In genomic region chr11:36030707-36031365, GRCh38 we compare ENCODE assay signal across 14 cellular contexts.
DNase-seq lines count a peak whose midpoint lies in the region; ATAC-seq, FAIRE-seq and TF ChIP-seq lines count a peak whose summit lies in the region.
"Had no signal": no experiment of that assay in that cellular context is flagged by ENCODE, and none has a peak within 500 bp of the region (broad histone marks: within the 10 kb centered on the region; RNA-seq: fewer than 3 reads in every experiment).

No MANE protein-coding gene starts in this region.

- H3K4me3 Mint-ChIP-seq in nephron: peak overlapping the region in 1 of 3 experiments; percentile 37
- H3K4me3 Mint-ChIP-seq in CD14-positive monocyte: no peak overlapping the region
- H3K4me3 Mint-ChIP-seq: central memory CD8-positive, alpha-beta T cell had no signal

- H3K79me2 ChIP-seq in H1 (ENCODE audit: control insufficient read depth in 1 of 2, insufficient read depth in 2 of 2, low read length in 2 of 2): peaks cover 3 to 66% of the 10 kb centered on the region in 2 experiments

- peaks cover 3% of the 10 kb centered on the region for H3K79me1 ChIP-seq in H1 (ENCODE audit: low read depth, low read length)

- no peak overlapping the region for H3K18ac ChIP-seq in H1 (ENCODE audit: extremely low read depth, low read length)

- peaks cover 25% of the 10 kb centered on the region for H3K36me3 Mint-ChIP-seq in nephron (ENCODE audit: low read depth)
- H3K36me3 Mint-ChIP-seq in CD14-positive monocyte: peaks cover 0 to 2% of the 10 kb centered on the region in 2 donors

- intact Hi-C loops in CD14-positive monocyte (cut with micrococcal nuclease): no loop called here

- 86% methylated on average over 2 of the region's 2 CpGs; no CpG with 5 or more reads in 1 of the 2 experiments for WGBS in H1 (ENCODE audit: extremely low coverage in 1 of 2, insufficient coverage in 1 of 2, insufficient read length in 1 of 2, insufficient replicate concordance in 2 of 2, low coverage in 1 of 2, low lambda C conversion rate in 2 of 2, missing lambda C conversion rate in 1 of 2), 2 experiments

- no peak for TF ChIP-seq POLR2A in H1 (IDR thresholded peaks at IDR 0.05; ENCODE audit: control extremely low read depth in 1 of 2, low read depth in 2 of 2, low read length in 2 of 2)

- H3K36me3 ChIP-seq in BLaER1 (peaks cover 56% of the 10 kb centered on the region), H1 (ENCODE audit: control insufficient read depth in 2 of 4, insufficient read depth in 4 of 4, low read length in 3 of 4) (no peaks in the 10 kb centered on the region; a peak in 1 of 8 replicates)
- H3K36me3 ChIP-seq: esophagus muscularis mucosa, neutrophil had no signal

- H2BK12ac ChIP-seq in H1 (ENCODE audit: low read depth, low read length): 0 out of 2 replicates have a peak overlapping the region, but pooled peaks have one; percentile 40

- no peak overlapping the region for H4K5ac ChIP-seq in H1 (ENCODE audit: insufficient read length, low read depth, low read length)

- H3K4me2 ChIP-seq in BLaER1: peak overlapping the region; percentile 55
- no peak overlapping the region for H3K4me2 ChIP-seq in H1 (ENCODE audit: insufficient read depth in 1 of 2, low read depth in 2 of 2, low read length in 2 of 2)

- H3K4ac ChIP-seq in H1 (replicated peaks; ENCODE audit: insufficient read length, low read depth, low read length): no peak overlapping the region

- H3K9me3 ChIP-seq in BLaER1 (peaks cover 32% of the 10 kb centered on the region), H1 (ENCODE audit: insufficient read depth in 2 of 2, low read depth in 1 of 2, low read length in 1 of 2) (no peaks in the 10 kb centered on the region)
- H3K9me3 ChIP-seq: esophagus muscularis mucosa, neutrophil had no signal

- no peak overlapping the region for H3K4me3 ChIP-seq in BLaER1
- H3K4me3 ChIP-seq in H1 (ENCODE audit: extremely low read depth in 1 of 4, insufficient read depth in 2 of 4, low read depth in 3 of 4, low read length in 4 of 4): no peak overlapping the region
- H3K4me3 ChIP-seq: esophagus muscularis mucosa had no signal

- H2AFZ ChIP-seq in H1 (ENCODE audit: low read length): no peak overlapping the region

- no peak overlapping the region for H3K23ac ChIP-seq in H1 (ENCODE audit: insufficient read length)

- H3K9me3 Mint-ChIP-seq in nephron: no peaks in the 10 kb centered on the region
- peaks cover 0 to 5% (median 2%) of the 10 kb centered on the region in 7 donors for H3K9me3 Mint-ChIP-seq in CD14-positive monocyte
- H3K9me3 Mint-ChIP-seq: central memory CD8-positive, alpha-beta T cell had no signal

- TF ChIP-seq RAD21 in H1 (IDR thresholded peaks at IDR 0.05 in 1 of 2, conservative IDR thresholded peaks at IDR 0.05 in 1 of 2; ENCODE audit: low read depth in 2 of 2, low read length in 2 of 2): no peak

- H2BK15ac ChIP-seq in H1 (ENCODE audit: low read length): no peak overlapping the region

- no peak for TF ChIP-seq EP300 in H1 (IDR thresholded peaks at IDR 0.05; ENCODE audit: borderline replicate concordance in 1 of 2, low read depth in 2 of 2, low read length in 2 of 2)

- H4K20me1 ChIP-seq in BLaER1 (peaks cover 70% of the 10 kb centered on the region; the same call in 1 of the 2 replicates), H1 (replicated peaks in 1 of 2; ENCODE audit: control insufficient read depth in 1 of 2, insufficient read depth in 2 of 2, low read length in 2 of 2) (no peaks in the 10 kb centered on the region)

- CTCF ChIA-PET in H1 (lab: Charles Lee; ENCODE audit: partially characterized antibody): interaction anchor here (1.0 to 2.8 kb wide), 4 partner anchors 9 to 209 kb away, joined by 3 to 10 read pairs (median 4); no protein-coding TSS in a partner anchor

- H3K9ac ChIP-seq in BLaER1: no peak overlapping the region
- no peak overlapping the region for H3K9ac ChIP-seq in H1 (replicated peaks in 1 of 4; ENCODE audit: extremely low read depth in 1 of 4, low read depth in 3 of 4, low read length in 3 of 4)

- no peak overlapping the region for H2AK5ac ChIP-seq in H1 (ENCODE audit: low read depth, low read length)

- peaks cover 84% of the 10 kb centered on the region for H3K4me1 Mint-ChIP-seq in nephron
- H3K4me1 Mint-ChIP-seq in CD14-positive monocyte: peaks cover 8% of the 10 kb centered on the region
- H3K4me1 Mint-ChIP-seq: central memory CD8-positive, alpha-beta T cell had no signal

- H3K4me1 ChIP-seq in BLaER1 (peaks cover 27% of the 10 kb centered on the region), H1 (replicated peaks in 1 of 4; ENCODE audit: control insufficient read depth in 3 of 4, insufficient read depth in 4 of 4, low read length in 3 of 4) (peaks cover 5 to 10% (median 8%) of the 10 kb centered on the region in 4 experiments)

- DNase-seq in NCI-H1694 treated with DMSO at 0.1 percent for 48 hours (lab: John Stamatoyannopoulos, UW) (peak; percentile 75), H1 (ENCODE audit: low read depth in 1 of 2, low spot score in 2 of 2) (no peak), CD14-positive monocyte (ENCODE audit: low spot score) (no peak), NCI-H2107 (lab: John Stamatoyannopoulos, UW) (no peak), T-helper 9 cell (no peak)
- DNase-seq: activated CD4-positive, alpha-beta T cell treated with anti-CD3 and anti-CD28 coated beads for 1 hour; activated effector memory CD4-positive, alpha-beta T cell treated with Interleukin-2 at 50 U/mL for 16 hours; NCI-H526 had no signal

- no peak overlapping the region for H2BK20ac ChIP-seq in H1 (ENCODE audit: low read length)

- H3K56ac ChIP-seq in H1 (replicated peaks; ENCODE audit: insufficient read length, low read depth, low read length): no peak overlapping the region

- POLR2A ChIA-PET in H1 (lab: Charles Lee; ENCODE audit: partially characterized antibody): no interaction called here

- no peak overlapping the region for H2BK5ac ChIP-seq in H1 (ENCODE audit: low read depth, low read length)

- peak overlapping the region; percentile 59 to 72 (median 63) for H3K27ac Mint-ChIP-seq in nephron
- peak overlapping the region in 1 of 7 donors; percentile 27 for H3K27ac Mint-ChIP-seq in CD14-positive monocyte

- H3K27me3 Mint-ChIP-seq in nephron (ENCODE audit: low read depth): no peaks in the 10 kb centered on the region
- H3K27me3 Mint-ChIP-seq in CD14-positive monocyte (ENCODE audit: low read depth in 3 of 3): no peaks in the 10 kb centered on the region

- H3K27me3 ChIP-seq in BLaER1 (no peaks in the 10 kb centered on the region), H1 (replicated peaks in 1 of 4; ENCODE audit: control insufficient read depth in 3 of 4, extremely low read depth in 1 of 4, insufficient read depth in 3 of 4, low read length in 3 of 4) (no peaks in the 10 kb centered on the region)
- H3K27me3 ChIP-seq: esophagus muscularis mucosa, neutrophil had no signal

- H3K23me2 ChIP-seq in H1 (ENCODE audit: low read depth, low read length): no peaks in the 10 kb centered on the region

- FAIRE-seq in H1 (lab: Jason Lieb, UNC): no peak

- H3K27ac ChIP-seq in BLaER1 (0 out of 2 replicates have a peak overlapping the region, but pooled peaks have one; percentile 40), H1 (ENCODE audit: low read depth, low read length) (no peak overlapping the region)
- H3K27ac ChIP-seq: esophagus muscularis mucosa, neutrophil had no signal

- no peak overlapping the region for H3K14ac ChIP-seq in H1 (ENCODE audit: insufficient read length)

- no peak overlapping the region for H2BK120ac ChIP-seq in H1 (replicated peaks; ENCODE audit: low read depth, low read length)

- TF ChIP-seq CTCF in H1 (IDR thresholded peaks at IDR 0.05; ENCODE audit: control extremely low read depth in 1 of 3, insufficient read depth in 1 of 3, low read depth in 1 of 3, low read length in 3 of 3) (no peak), nephron (IDR thresholded peaks at IDR 0.05; ENCODE audit: unreplicated experiment in 3 of 3) (no peak), CD14-positive monocyte (IDR thresholded peaks at IDR 0.05) (no peak)

- ATAC-seq in HG03139 (IDR thresholded peaks at IDR 0.05; ENCODE audit: unreplicated experiment): no peak

- no peak overlapping the region for H4K8ac ChIP-seq in H1 (ENCODE audit: extremely low read depth, insufficient read depth, low read length)

- no peak overlapping the region for H4K91ac ChIP-seq in H1 (replicated peaks; ENCODE audit: insufficient read length, low read length)

TF ChIP-seq in H1, 55 proteins besides CTCF, POLR2A, EP300 and RAD21 (continues in another document):
- no peak for TF ChIP-seq MAX (IDR thresholded peaks at IDR 0.05)
- no peak for TF ChIP-seq TAF7 (optimal IDR thresholded peaks at IDR 0.05; ENCODE audit: borderline replicate concordance, low read depth, low read length)
- no peak for TF ChIP-seq ATF2 (IDR thresholded peaks at IDR 0.05; ENCODE audit: low read length)
- no peak for TF ChIP-seq BACH1 (IDR thresholded peaks at IDR 0.05; ENCODE audit: low read length)
- TF ChIP-seq SUZ12 (IDR thresholded peaks at IDR 0.05; ENCODE audit: low read length): no peak
- TF ChIP-seq CREB1 (IDR thresholded peaks at IDR 0.05): no peak
- TF ChIP-seq KDM4A (IDR thresholded peaks at IDR 0.05; ENCODE audit: low read depth, low read length, severe bottlenecking): no peak
- TF ChIP-seq POU5F1 (IDR thresholded peaks at IDR 0.05; ENCODE audit: low read depth, low read length): no peak
- TF ChIP-seq ATF3 (IDR thresholded peaks at IDR 0.05; ENCODE audit: insufficient read depth, low read depth, low read length): no peak
- TF ChIP-seq E2F6 (IDR thresholded peaks at IDR 0.05): no peak
